ENCODE assay signal across 21 cellular contexts in the genomic region with DNA sequence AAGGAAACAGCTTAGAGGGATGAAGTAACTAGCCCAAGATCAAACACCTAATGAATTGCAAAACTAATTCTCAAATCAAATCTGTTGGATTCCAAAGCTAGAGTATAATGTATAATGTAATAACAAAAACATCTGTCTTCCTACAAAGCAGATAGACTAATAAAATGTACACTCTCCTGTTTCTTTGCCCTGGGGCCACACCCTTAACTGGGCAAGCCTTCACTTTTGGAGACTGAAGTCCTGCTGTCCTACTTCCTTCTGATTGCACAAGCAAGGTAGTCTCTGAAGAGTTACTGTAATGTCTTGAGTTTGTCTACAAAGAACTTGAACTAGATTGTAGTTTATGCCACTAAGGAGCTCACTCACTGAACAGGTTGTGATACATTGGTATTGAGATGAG. TPM values are rescaled to one million over a fixed set of nuclear protein-coding genes. Genes with fewer than 3 reads are reported as not detected.
DNase-seq lines count a peak whose midpoint lies in the region; ATAC-seq and TF ChIP-seq lines count a peak whose summit lies in the region.
"Had no signal": no experiment of that assay in that cellular context is flagged by ENCODE, and none has a peak within 500 bp of the region (broad histone marks: within the 10 kb centered on the region; RNA-seq: fewer than 3 reads in every experiment).

No MANE protein-coding gene starts in this region.

- DNase-seq in SK-N-SH: no peak
- DNase-seq in HFFc6: no peak
- DNase-seq in activated naive CD8-positive, alpha-beta T cell treated with anti-CD3 and anti-CD28 coated beads, Interleukin-2, amount 10 ng/mL, durations not matched to agents 7 days and 5 days: no peak
- DNase-seq in nephron progenitor cell: no peak
- no peak for DNase-seq in NK-92 treated with Interleukin-12 subunit alpha and Interleukin-12 subunit beta, amount 100 ng/mL, for 24 hours (lab: John Stamatoyannopoulos, UW)
- DNase-seq in DMS79 treated with DMSO at 0.1 percent for 48 hours (lab: John Stamatoyannopoulos, UW): no peak
- DNase-seq: activated CD4-positive, alpha-beta T cell treated with anti-CD3 and anti-CD28 coated beads, Interleukin-2, amount 50 U/mL, for 4 hours; activated effector memory CD4-positive, alpha-beta T cell treated with Interleukin-2 at 50 U/mL for 16 hours; mesendoderm; MM.1S; NCI-H748 treated with DMSO at 0.1 percent for 48 hours; stimulated activated CD4-positive, alpha-beta T cell treated with anti-CD3 and anti-CD28 coated beads, Interleukin-4, amount 100 ng/mL, for 1 hour; stimulated activated CD8-positive, alpha-beta memory T cell treated with anti-CD3 and anti-CD28 coated beads, Interleukin-4, amount 100 ng/mL, for 48 hours; tibial artery had no signal

- peak overlapping the region; percentile 97 for H3K4me2 ChIP-seq in SK-N-SH

- H3K4me1 ChIP-seq in SK-N-SH (ENCODE audit: control insufficient read depth in 1 of 2, insufficient read depth in 2 of 2, low read depth in 1 of 2, low read length in 1 of 2): peaks cover 9 to 15% of the 10 kb centered on the region in 2 experiments; a peak in 3 of 4 replicates

- TF ChIP-seq CTCF in SK-N-SH (IDR thresholded peaks at IDR 0.05): no peak
- no peak for TF ChIP-seq CTCF in HFFc6 (IDR thresholded peaks at IDR 0.05)
- no peak for TF ChIP-seq CTCF in nephron progenitor cell (IDR thresholded peaks at IDR 0.05)

- no peak for ATAC-seq in SK-N-SH treated with all-trans-retinoic acid at 6 μM for 48 hours
- no peak for ATAC-seq in activated naive CD8-positive, alpha-beta T cell treated with anti-CD3 and anti-CD28 coated beads, Interleukin-2, amount 10 ng/mL, durations not matched to agents 7 days and 5 days (ENCODE audit: low read depth)
- ATAC-seq in HG03159 (IDR thresholded peaks at IDR 0.05; ENCODE audit: unreplicated experiment): no peak
- ATAC-seq: gastroesophageal sphincter, HCT116, Right ventricle myocardium inferior had no signal

- H3K27ac ChIP-seq in SK-N-SH (ENCODE audit: low read depth in 2 of 2, low read length in 1 of 2): no peak overlapping the region
- H3K27ac ChIP-seq: ascending aorta, coronary artery, gastroesophageal sphincter, tibial artery had no signal

- H3K9me2 ChIP-seq in SK-N-SH: no peaks in the 10 kb centered on the region

- CTCF ChIA-PET in SK-N-SH (lab: Yijun Ruan, JAX): interaction anchor here (0.9 to 1.5 kb wide), 2 partner anchors 11 to 380 kb away, joined by 3 to 5 read pairs; no protein-coding TSS in a partner anchor

- H3K9me3 ChIP-seq in SK-N-SH: no peaks in the 10 kb centered on the region
- H3K9me3 ChIP-seq: ascending aorta, gastroesophageal sphincter, tibial artery had no signal

- H2AFZ ChIP-seq in SK-N-SH (ENCODE audit: low read depth): no peak overlapping the region

- H3K9me3 Mint-ChIP-seq in HFFc6 (no peaks in the 10 kb centered on the region), nephron progenitor cell (no peaks in the 10 kb centered on the region)
- H3K9me3 Mint-ChIP-seq in activated naive CD8-positive, alpha-beta T cell treated with anti-CD3 and anti-CD28 coated beads, Interleukin-2, amount 10 ng/mL, durations not matched to agents 7 days and 5 days: no peaks in the 10 kb centered on the region

- peak overlapping the region; percentile 98; the same call in 1 of the 2 replicates for H3K4me3 Mint-ChIP-seq in HFFc6
- H3K4me3 Mint-ChIP-seq in activated naive CD8-positive, alpha-beta T cell treated with anti-CD3 and anti-CD28 coated beads, Interleukin-2, amount 10 ng/mL, durations not matched to agents 7 days and 5 days: no peak overlapping the region
- peak overlapping the region; percentile 96 for H3K4me3 Mint-ChIP-seq in nephron progenitor cell

- H3K27ac Mint-ChIP-seq in HFFc6 (no peak overlapping the region), nephron progenitor cell (no peak overlapping the region)
- H3K27ac Mint-ChIP-seq in activated naive CD8-positive, alpha-beta T cell treated with anti-CD3 and anti-CD28 coated beads, Interleukin-2, amount 10 ng/mL, durations not matched to agents 7 days and 5 days: peak overlapping the region; percentile 26

- H4K20me1 ChIP-seq in SK-N-SH (ENCODE audit: insufficient read depth): peaks cover 3% of the 10 kb centered on the region; the same call in 1 of the 2 replicates

- TF ChIP-seq EP300 in SK-N-SH (IDR thresholded peaks at IDR 0.05; ENCODE audit: borderline replicate concordance in 1 of 2, low read depth in 1 of 2, low read length in 1 of 2): no peak

- H3K9ac ChIP-seq in SK-N-SH: peak overlapping the region; percentile 69; the same call in 1 of the 2 replicates

- H3K79me2 ChIP-seq in SK-N-SH (ENCODE audit: insufficient read depth): peaks cover 72% of the 10 kb centered on the region

- no peak overlapping the region for H3K4me3 ChIP-seq in SK-N-SH (ENCODE audit: low read depth in 2 of 2, low read length in 1 of 2)
- H3K4me3 ChIP-seq: ascending aorta, coronary artery, gastroesophageal sphincter, tibial artery had no signal

- H3K4me1 Mint-ChIP-seq in HFFc6 (ENCODE audit: low read depth): peaks cover 25% of the 10 kb centered on the region
- H3K4me1 Mint-ChIP-seq in activated naive CD8-positive, alpha-beta T cell treated with anti-CD3 and anti-CD28 coated beads, Interleukin-2, amount 10 ng/mL, durations not matched to agents 7 days and 5 days: peaks cover 20% of the 10 kb centered on the region
- peaks cover 38% of the 10 kb centered on the region for H3K4me1 Mint-ChIP-seq in nephron progenitor cell

- H3K27me3 ChIP-seq in SK-N-SH (ENCODE audit: insufficient read depth): no peaks in the 10 kb centered on the region
- H3K27me3 ChIP-seq: ascending aorta, gastroesophageal sphincter, tibial artery had no signal

- H3F3A ChIP-seq in SK-N-SH (replicated peaks; ENCODE audit: insufficient read depth): no peaks in the 10 kb centered on the region

- TF ChIP-seq RAD21 in SK-N-SH (IDR thresholded peaks at IDR 0.05; ENCODE audit: low read length): no peak

- H3K27me3 Mint-ChIP-seq in HFFc6 (ENCODE audit: insufficient read depth): no peaks in the 10 kb centered on the region
- no peaks in the 10 kb centered on the region for H3K27me3 Mint-ChIP-seq in activated naive CD8-positive, alpha-beta T cell treated with anti-CD3 and anti-CD28 coated beads, Interleukin-2, amount 10 ng/mL, durations not matched to agents 7 days and 5 days
- H3K27me3 Mint-ChIP-seq in nephron progenitor cell (ENCODE audit: low read depth, poor library complexity): peaks cover 2% of the 10 kb centered on the region

- peaks cover 29 to 47% of the 10 kb centered on the region in 2 experiments for H3K36me3 ChIP-seq in SK-N-SH (replicated peaks in 1 of 2; ENCODE audit: control insufficient read depth in 1 of 2, insufficient read depth in 2 of 2, low read length in 1 of 2)

- POLR2A ChIA-PET in SK-N-SH (lab: Yijun Ruan, JAX): no interaction called here
- POLR2A ChIA-PET in activated naive CD8-positive, alpha-beta T cell treated with anti-CD3 and anti-CD28 coated beads, Interleukin-2, amount 10 ng/mL, durations not matched to agents 7 days and 5 days (lab: Charles Lee): no interaction called here

- H3K36me3 Mint-ChIP-seq in HFFc6 (ENCODE audit: low read depth) (peaks cover 14% of the 10 kb centered on the region), nephron progenitor cell (ENCODE audit: low read depth) (peaks cover 31% of the 10 kb centered on the region)
- peaks cover 6% of the 10 kb centered on the region for H3K36me3 Mint-ChIP-seq in activated naive CD8-positive, alpha-beta T cell treated with anti-CD3 and anti-CD28 coated beads, Interleukin-2, amount 10 ng/mL, durations not matched to agents 7 days and 5 days

TF ChIP-seq in SK-N-SH, 30 proteins besides CTCF, POLR2A, EP300 and RAD21:
- no peak for TF ChIP-seq SMC3 (IDR thresholded peaks at IDR 0.05; ENCODE audit: low read depth, low read length)

TF ChIP-seq in SK-N-SH treated with all-trans-retinoic acid at 6 μM for 48 hours, 23 proteins besides CTCF, POLR2A, EP300 and RAD21 (continues in another document):
- TF ChIP-seq TOX (CRISPR knock-in tag; IDR thresholded peaks at IDR 0.05; ENCODE audit: borderline replicate concordance) (no peak), BACH2 (CRISPR knock-in tag; IDR thresholded peaks at IDR 0.05; ENCODE audit: borderline replicate concordance) (no peak), ZNF565 (CRISPR knock-in tag; conservative IDR thresholded peaks at IDR 0.05; ENCODE audit: low read depth) (no peak), SNAI2 (CRISPR knock-in tag; IDR thresholded peaks at IDR 0.05) (no peak), ZNF8 (CRISPR knock-in tag; IDR thresholded peaks at IDR 0.05) (no peak)
- TF ChIP-seq, protein P1, sequence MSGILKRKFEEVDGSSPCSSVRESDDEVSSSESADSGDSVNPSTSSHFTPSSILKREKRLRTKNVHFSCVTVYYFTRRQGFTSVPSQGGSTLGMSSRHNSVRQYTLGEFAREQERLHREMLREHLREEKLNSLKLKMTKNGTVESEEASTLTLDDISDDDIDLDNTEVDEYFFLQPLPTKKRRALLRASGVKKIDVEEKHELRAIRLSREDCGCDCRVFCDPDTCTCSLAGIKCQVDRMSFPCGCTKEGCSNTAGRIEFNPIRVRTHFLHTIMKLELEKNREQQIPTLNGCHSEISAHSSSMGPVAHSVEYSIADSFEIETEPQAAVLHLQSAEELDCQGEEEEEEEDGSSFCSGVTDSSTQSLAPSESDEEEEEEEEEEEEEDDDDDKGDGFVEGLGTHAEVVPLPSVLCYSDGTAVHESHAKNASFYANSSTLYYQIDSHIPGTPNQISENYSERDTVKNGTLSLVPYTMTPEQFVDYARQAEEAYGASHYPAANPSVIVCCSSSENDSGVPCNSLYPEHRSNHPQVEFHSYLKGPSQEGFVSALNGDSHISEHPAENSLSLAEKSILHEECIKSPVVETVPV (CRISPR knock-in tag; IDR thresholded peaks at IDR 0.05): no peak
- TF ChIP-seq, protein P2, sequence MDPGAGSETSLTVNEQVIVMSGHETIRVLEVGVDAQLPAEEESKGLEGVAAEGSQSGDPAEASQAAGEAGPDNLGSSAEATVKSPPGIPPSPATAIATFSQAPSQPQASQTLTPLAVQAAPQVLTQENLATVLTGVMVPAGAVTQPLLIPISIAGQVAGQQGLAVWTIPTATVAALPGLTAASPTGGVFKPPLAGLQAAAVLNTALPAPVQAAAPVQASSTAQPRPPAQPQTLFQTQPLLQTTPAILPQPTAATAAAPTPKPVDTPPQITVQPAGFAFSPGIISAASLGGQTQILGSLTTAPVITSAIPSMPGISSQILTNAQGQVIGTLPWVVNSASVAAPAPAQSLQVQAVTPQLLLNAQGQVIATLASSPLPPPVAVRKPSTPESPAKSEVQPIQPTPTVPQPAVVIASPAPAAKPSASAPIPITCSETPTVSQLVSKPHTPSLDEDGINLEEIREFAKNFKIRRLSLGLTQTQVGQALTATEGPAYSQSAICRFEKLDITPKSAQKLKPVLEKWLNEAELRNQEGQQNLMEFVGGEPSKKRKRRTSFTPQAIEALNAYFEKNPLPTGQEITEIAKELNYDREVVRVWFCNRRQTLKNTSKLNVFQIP (CRISPR knock-in tag; IDR thresholded peaks at IDR 0.05; ENCODE audit: borderline replicate concordance, low read depth): no peak

RNA-seq across cellular contexts. Expression of a gene that starts 2.5 kb away (rescaled TPM):
- 37.0 and 42.1 TPM in 2 replicates for polyA plus RNA-seq in SK-N-SH (2012; rRNA removed)
- polyA plus RNA-seq in SK-N-SH (2012; cell fraction: cytosol; rRNA removed): 47.8 and 64.8 TPM in 2 replicates
- 23.2 and 23.4 TPM in 2 replicates for polyA plus RNA-seq in SK-N-SH (2012; cell fraction: nucleus; rRNA removed)
- 10 to 100 TPM; 63.9 to 76.0 (median 70.6) TPM for total RNA-seq in HFFc6 (2021; fragmentation: NEBNext Ultra II Directional; extraction: Animal tissue kit (Norgen Biotek cat#: 25700))
- total RNA-seq in activated naive CD8-positive, alpha-beta T cell treated with anti-CD3 and anti-CD28 coated beads, Interleukin-2, amount 10 ng/mL, durations not matched to agents 7 days and 5 days: 10 to 100 TPM; 42.0 to 44.0 TPM
